ENCODE assay signal across 1 cellular context in the genomic region with DNA sequence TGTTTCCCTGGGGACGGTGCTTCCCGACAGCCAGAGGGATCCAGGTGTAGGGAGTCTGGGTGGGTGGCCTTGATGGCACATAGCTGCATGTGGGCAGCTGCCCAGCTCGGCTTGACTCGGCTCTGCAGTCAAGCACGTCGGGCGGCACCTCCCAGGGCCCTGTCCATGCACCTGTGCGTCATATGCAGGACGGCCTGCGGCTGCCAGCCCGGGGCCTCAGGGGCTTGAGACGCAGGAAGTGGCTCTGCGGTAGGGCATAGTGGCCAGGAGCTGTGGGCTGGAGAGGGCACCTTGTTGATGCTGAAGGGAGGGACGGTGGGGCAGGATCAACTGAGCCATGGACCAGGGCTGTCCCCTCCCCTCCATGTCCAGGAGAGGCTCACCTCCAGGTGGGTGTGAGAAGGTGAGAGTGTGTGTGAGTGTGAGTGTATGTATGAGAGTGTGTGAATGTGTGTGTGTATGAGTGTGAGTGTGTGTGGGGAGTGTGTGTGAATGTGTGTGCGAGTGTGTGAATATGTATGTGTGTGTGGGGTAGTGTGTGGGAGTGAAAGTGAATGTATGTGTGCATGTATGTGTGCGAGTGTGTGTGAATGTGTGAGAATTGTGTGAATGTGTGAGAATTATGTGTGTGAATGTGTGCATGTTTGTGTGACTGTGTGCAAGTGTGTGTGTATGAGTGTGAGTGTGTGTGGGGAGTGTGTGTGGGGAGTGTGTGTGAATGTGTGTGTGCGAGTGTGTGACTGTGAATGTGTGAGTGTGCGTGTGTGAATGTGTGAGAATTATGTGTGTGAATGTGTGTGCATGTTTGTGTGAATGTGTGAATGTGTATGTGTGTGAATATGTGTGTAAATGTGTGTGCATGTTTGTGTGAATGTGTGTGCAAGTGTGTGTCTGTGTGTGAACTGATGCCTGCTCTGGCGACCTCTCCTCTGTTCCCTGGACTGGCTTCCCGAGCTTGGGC.
A peak's percentile ranks its signal among the peaks of the same experiment; 100 is the strongest.
TF ChIP-seq lines count a peak whose summit lies in the region.

No MANE protein-coding gene starts in this region.

TF ChIP-seq in HepG2, 621 proteins besides CTCF, POLR2A, EP300 and RAD21:
- TF ChIP-seq, protein P1, sequence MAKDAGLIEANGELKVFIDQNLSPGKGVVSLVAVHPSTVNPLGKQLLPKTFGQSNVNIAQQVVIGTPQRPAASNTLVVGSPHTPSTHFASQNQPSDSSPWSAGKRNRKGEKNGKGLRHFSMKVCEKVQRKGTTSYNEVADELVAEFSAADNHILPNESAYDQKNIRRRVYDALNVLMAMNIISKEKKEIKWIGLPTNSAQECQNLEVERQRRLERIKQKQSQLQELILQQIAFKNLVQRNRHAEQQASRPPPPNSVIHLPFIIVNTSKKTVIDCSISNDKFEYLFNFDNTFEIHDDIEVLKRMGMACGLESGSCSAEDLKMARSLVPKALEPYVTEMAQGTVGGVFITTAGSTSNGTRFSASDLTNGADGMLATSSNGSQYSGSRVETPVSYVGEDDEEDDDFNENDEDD (CRISPR knock-in tag; IDR thresholded peaks at IDR 0.05; ENCODE audit: borderline replicate concordance) = no peak
- peak; percentile 20; the same call in 1 of the 2 replicates for TF ChIP-seq AKAP8 (CRISPR knock-in tag; IDR thresholded peaks at IDR 0.05)
- peak; percentile 6; the same call in 1 of the 2 replicates for TF ChIP-seq CREB1 (IDR thresholded peaks at IDR 0.05)
- no peak for TF ChIP-seq CREB1 (CRISPR knock-in tag; IDR thresholded peaks at IDR 0.05)
- TF ChIP-seq, protein P2, sequence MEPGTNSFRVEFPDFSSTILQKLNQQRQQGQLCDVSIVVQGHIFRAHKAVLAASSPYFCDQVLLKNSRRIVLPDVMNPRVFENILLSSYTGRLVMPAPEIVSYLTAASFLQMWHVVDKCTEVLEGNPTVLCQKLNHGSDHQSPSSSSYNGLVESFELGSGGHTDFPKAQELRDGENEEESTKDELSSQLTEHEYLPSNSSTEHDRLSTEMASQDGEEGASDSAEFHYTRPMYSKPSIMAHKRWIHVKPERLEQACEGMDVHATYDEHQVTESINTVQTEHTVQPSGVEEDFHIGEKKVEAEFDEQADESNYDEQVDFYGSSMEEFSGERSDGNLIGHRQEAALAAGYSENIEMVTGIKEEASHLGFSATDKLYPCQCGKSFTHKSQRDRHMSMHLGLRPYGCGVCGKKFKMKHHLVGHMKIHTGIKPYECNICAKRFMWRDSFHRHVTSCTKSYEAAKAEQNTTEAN (CRISPR knock-in tag; conservative IDR thresholded peaks at IDR 0.05) = peak; percentile 95
- 0 out of 2 replicates have a peak, but pooled peaks have one; percentile 42 for TF ChIP-seq ZNF225 (CRISPR knock-in tag; IDR thresholded peaks at IDR 0.05)
- TF ChIP-seq, protein P3, sequence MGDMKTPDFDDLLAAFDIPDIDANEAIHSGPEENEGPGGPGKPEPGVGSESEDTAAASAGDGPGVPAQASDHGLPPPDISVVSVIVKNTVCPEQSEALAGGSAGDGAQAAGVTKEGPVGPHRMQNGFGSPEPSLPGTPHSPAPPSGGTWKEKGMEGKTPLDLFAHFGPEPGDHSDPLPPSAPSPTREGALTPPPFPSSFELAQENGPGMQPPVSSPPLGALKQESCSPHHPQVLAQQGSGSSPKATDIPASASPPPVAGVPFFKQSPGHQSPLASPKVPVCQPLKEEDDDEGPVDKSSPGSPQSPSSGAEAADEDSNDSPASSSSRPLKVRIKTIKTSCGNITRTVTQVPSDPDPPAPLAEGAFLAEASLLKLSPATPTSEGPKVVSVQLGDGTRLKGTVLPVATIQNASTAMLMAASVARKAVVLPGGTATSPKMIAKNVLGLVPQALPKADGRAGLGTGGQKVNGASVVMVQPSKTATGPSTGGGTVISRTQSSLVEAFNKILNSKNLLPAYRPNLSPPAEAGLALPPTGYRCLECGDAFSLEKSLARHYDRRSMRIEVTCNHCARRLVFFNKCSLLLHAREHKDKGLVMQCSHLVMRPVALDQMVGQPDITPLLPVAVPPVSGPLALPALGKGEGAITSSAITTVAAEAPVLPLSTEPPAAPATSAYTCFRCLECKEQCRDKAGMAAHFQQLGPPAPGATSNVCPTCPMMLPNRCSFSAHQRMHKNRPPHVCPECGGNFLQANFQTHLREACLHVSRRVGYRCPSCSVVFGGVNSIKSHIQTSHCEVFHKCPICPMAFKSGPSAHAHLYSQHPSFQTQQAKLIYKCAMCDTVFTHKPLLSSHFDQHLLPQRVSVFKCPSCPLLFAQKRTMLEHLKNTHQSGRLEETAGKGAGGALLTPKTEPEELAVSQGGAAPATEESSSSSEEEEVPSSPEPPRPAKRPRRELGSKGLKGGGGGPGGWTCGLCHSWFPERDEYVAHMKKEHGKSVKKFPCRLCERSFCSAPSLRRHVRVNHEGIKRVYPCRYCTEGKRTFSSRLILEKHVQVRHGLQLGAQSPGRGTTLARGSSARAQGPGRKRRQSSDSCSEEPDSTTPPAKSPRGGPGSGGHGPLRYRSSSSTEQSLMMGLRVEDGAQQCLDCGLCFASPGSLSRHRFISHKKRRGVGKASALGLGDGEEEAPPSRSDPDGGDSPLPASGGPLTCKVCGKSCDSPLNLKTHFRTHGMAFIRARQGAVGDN (CRISPR knock-in tag; IDR thresholded peaks at IDR 0.05) = peak; percentile 28; the same call in 1 of the 2 replicates
- no peak for TF ChIP-seq GABPA (IDR thresholded peaks at IDR 0.05; ENCODE audit: low read depth, low read length)
- no peak for TF ChIP-seq GABPA (CRISPR knock-in tag; IDR thresholded peaks at IDR 0.05; ENCODE audit: low read depth)
- TF ChIP-seq AGO2 (optimal IDR thresholded peaks at IDR 0.05; ENCODE audit: low read depth, low read length) = peak; percentile 20
- TF ChIP-seq ZNF207 (IDR thresholded peaks at IDR 0.05; ENCODE audit: borderline replicate concordance) = 0 out of 2 replicates have a peak, but pooled peaks have one; percentile 12
- TF ChIP-seq, protein P4, sequence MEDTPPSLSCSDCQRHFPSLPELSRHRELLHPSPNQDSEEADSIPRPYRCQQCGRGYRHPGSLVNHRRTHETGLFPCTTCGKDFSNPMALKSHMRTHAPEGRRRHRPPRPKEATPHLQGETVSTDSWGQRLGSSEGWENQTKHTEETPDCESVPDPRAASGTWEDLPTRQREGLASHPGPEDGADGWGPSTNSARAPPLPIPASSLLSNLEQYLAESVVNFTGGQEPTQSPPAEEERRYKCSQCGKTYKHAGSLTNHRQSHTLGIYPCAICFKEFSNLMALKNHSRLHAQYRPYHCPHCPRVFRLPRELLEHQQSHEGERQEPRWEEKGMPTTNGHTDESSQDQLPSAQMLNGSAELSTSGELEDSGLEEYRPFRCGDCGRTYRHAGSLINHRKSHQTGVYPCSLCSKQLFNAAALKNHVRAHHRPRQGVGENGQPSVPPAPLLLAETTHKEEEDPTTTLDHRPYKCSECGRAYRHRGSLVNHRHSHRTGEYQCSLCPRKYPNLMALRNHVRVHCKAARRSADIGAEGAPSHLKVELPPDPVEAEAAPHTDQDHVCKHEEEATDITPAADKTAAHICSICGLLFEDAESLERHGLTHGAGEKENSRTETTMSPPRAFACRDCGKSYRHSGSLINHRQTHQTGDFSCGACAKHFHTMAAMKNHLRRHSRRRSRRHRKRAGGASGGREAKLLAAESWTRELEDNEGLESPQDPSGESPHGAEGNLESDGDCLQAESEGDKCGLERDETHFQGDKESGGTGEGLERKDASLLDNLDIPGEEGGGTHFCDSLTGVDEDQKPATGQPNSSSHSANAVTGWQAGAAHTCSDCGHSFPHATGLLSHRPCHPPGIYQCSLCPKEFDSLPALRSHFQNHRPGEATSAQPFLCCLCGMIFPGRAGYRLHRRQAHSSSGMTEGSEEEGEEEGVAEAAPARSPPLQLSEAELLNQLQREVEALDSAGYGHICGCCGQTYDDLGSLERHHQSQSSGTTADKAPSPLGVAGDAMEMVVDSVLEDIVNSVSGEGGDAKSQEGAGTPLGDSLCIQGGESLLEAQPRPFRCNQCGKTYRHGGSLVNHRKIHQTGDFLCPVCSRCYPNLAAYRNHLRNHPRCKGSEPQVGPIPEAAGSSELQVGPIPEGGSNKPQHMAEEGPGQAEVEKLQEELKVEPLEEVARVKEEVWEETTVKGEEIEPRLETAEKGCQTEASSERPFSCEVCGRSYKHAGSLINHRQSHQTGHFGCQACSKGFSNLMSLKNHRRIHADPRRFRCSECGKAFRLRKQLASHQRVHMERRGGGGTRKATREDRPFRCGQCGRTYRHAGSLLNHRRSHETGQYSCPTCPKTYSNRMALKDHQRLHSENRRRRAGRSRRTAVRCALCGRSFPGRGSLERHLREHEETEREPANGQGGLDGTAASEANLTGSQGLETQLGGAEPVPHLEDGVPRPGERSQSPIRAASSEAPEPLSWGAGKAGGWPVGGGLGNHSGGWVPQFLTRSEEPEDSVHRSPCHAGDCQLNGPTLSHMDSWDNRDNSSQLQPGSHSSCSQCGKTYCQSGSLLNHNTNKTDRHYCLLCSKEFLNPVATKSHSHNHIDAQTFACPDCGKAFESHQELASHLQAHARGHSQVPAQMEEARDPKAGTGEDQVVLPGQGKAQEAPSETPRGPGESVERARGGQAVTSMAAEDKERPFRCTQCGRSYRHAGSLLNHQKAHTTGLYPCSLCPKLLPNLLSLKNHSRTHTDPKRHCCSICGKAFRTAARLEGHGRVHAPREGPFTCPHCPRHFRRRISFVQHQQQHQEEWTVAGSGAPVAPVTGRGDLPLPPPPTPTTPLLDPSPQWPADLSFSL (CRISPR knock-in tag; IDR thresholded peaks at IDR 0.05) = peak; percentile 92
- TF ChIP-seq, protein P5, sequence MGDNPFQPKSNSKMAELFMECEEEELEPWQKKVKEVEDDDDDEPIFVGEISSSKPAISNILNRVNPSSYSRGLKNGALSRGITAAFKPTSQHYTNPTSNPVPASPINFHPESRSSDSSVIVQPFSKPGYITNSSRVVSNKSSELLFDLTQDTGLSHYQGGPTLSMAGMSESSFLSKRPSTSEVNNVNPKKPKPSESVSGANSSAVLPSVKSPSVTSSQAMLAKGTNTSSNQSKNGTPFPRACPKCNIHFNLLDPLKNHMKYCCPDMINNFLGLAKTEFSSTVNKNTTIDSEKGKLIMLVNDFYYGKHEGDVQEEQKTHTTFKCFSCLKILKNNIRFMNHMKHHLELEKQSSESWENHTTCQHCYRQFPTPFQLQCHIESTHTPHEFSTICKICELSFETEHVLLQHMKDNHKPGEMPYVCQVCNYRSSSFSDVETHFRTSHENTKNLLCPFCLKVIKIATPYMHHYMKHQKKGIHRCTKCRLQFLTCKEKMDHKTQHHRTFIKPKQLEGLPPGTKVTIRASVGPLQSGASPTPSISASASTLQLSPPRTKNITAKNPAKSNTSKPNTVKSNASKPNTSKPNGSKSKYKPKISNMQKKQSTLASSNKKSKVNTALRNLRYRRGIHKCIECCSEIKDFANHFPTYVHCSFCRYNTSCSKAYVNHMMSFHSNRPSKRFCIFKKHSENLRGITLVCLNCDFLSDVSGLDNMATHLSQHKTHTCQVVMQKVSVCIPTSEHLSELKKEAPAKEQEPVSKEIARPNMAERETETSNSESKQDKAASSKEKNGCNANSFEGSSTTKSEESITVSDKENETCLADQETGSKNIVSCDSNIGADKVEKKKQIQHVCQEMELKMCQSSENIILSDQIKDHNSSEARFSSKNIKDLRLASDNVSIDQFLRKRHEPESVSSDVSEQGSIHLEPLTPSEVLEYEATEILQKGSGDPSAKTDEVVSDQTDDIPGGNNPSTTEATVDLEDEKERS (CRISPR knock-in tag; IDR thresholded peaks at IDR 0.05) = no peak
- no peak for TF ChIP-seq FIP1L1 (IDR thresholded peaks at IDR 0.05; ENCODE audit: borderline replicate concordance, insufficient read depth, low read depth, low read length)
